Comparison of ENCODE assay signal across 8 cellular contexts in genomic region chr18:35478520-35479435, GRCh38. TPM values are rescaled to one million over a fixed set of nuclear protein-coding genes. Genes with fewer than 3 reads are reported as not detected.
DNase-seq lines count a peak whose midpoint lies in the region; ATAC-seq, FAIRE-seq and TF ChIP-seq lines count a peak whose summit lies in the region.

No MANE protein-coding gene starts in this region.

- no peak for TF ChIP-seq POLR2A in H54 (IDR thresholded peaks at IDR 0.05; ENCODE audit: low read depth, low read length)

- H3K9me3 Mint-ChIP-seq in endothelial cell (ENCODE audit: unreplicated experiment): no peaks in the 10 kb centered on the region

- H3K36me3 Mint-ChIP-seq in endothelial cell (ENCODE audit: low read depth, unreplicated experiment): no peaks in the 10 kb centered on the region

- H3K27me3 Mint-ChIP-seq in endothelial cell (ENCODE audit: unreplicated experiment): peaks cover 2% of the 10 kb centered on the region

- ATAC-seq in left ventricle myocardium superior (peak; percentile 56), GM21723 (IDR thresholded peaks at IDR 0.05; ENCODE audit: unreplicated experiment) (no peak)

- no peak overlapping the region for H3K27ac Mint-ChIP-seq in endothelial cell (ENCODE audit: unreplicated experiment)

- H3K4me3 Mint-ChIP-seq in endothelial cell (ENCODE audit: unreplicated experiment): no peak overlapping the region

- peaks cover 11% of the 10 kb centered on the region for H3K4me1 Mint-ChIP-seq in endothelial cell (ENCODE audit: unreplicated experiment)

- intact Hi-C loops in left ventricle myocardium superior (cut with micrococcal nuclease): no loop called here

- TF ChIP-seq CTCF in D721Med (IDR thresholded peaks at IDR 0.05; ENCODE audit: insufficient read depth, missing control alignments) (no peak), endothelial cell (IDR thresholded peaks at IDR 0.05; ENCODE audit: unreplicated experiment) (no peak)

- FAIRE-seq in H54 (lab: Jason Lieb, UNC) (peak; percentile 99), D721Med (lab: Jason Lieb, UNC) (no peak)

- DNase-seq in Ammon's horn (ENCODE audit: low spot score): peak; percentile 65
- DNase-seq in H54 (ENCODE audit: insufficient read length, low spot score): peak; percentile 54
- peak; percentile 63 for DNase-seq in activated CD8-positive, alpha-beta memory T cell treated with anti-CD3 and anti-CD28 coated beads, Interleukin-2, amount 50 U/mL, for 48 hours
- no peak for DNase-seq in left ventricle myocardium superior
- peak; percentile 20 to 32 for DNase-seq in stimulated activated CD4-positive, alpha-beta T cell treated with anti-CD3 and anti-CD28 coated beads, Interleukin-2, amount 100 ng/mL, for 48 hours
- no peak for DNase-seq in D721Med (ENCODE audit: insufficient read length, low spot score)
- DNase-seq in endothelial cell (ENCODE audit: low spot score): no peak

RNA-seq across cellular contexts. Expression of gene INO80C, which starts 19.0 kb away (rescaled TPM):
- total RNA-seq in left ventricle myocardium superior: 24.9 TPM
- total RNA-seq in endothelial cell (ENCODE audit: unreplicated experiment): 29.7 TPM

Comparison
In these comparisons a context has a peak if more than half of its experiments do, and no peak if none do; other contexts are left out.
1. DNase-seq: peak in Ammon's horn (single experiment), H54 (single experiment), activated CD8-positive, alpha-beta memory T cell treated with anti-CD3 and anti-CD28 coated beads, Interleukin-2, amount 50 U/mL, for 48 hours (single experiment) and stimulated activated CD4-positive, alpha-beta T cell treated with anti-CD3 and anti-CD28 coated beads, Interleukin-2, amount 100 ng/mL, for 48 hours (2 of 2); none in left ventricle myocardium superior (single experiment), D721Med (single experiment) and endothelial cell (single experiment).